In the genomic region with DNA sequence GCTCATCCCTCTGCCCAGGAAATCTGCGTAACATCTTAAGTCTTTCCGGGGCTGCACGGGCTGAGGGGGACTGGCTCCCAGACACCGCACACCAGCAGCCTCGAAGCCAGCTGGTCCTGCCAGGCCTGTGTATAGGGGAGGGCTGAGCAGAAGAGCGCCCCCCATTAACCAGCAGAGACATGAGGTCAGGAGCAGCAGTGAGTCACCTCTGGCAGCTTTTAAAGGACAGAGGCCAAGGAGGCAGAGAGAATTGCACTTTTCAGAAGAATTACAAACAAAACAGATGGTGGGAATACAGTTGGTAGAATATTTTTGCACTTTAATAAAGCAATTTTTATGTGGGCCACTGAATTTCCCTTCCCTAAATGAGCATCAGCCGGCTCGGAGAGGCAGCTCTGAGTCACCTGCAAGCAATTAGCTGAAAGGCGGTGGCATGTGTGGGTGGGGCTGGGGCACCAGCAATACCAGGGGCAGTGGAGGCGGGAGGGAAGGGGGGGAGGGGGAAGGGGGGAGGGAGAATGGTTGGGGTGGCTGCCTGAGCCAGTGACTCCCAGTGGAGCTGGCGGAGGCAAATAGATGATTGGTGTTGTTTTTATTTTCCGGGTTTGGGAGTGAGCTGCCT, we compare ENCODE assay signal across 9 cellular contexts. TPM values are rescaled to one million over a fixed set of nuclear protein-coding genes. Genes with fewer than 3 reads are reported as not detected.
DNase-seq lines count a peak whose midpoint lies in the region; ATAC-seq, FAIRE-seq and TF ChIP-seq lines count a peak whose summit lies in the region.
"Had no signal": no experiment of that assay in that cellular context is flagged by ENCODE, and none has a peak within 500 bp of the region (broad histone marks: within the 10 kb centered on the region; RNA-seq: fewer than 3 reads in every experiment).

No MANE protein-coding gene starts in this region.

- H3K27me3 Mint-ChIP-seq in stimulated activated naive B cell treated with anti-CD40 and anti-IgM and Interleukin-4, amounts not matched to agents 10 μg/mL and 1 μg/mL and 100 μg/mL, for 72 hours, result peaks cover 3 to 17% of the 10 kb centered on the region in 2 donors

- TF ChIP-seq POLR2A in A549 (IDR thresholded peaks at IDR 0.05; ENCODE audit: low read length) (no peak), erythroblast (IDR thresholded peaks at IDR 0.05; ENCODE audit: low read length) (no peak)

- TF ChIP-seq EP300 in A549 (IDR thresholded peaks at IDR 0.05), result peak in 1 of 2 experiments; percentile 27; a peak in 1 of 5 replicates

- WGBS in A549 (ENCODE audit: missing lambda C conversion rate), result 22% methylated on average over 10 of the region's 12 CpGs

- peak; percentile 47 for TF ChIP-seq CTCF in A549 (IDR thresholded peaks at IDR 0.05)

- CTCF ChIA-PET in A549 (lab: Yijun Ruan, JAX), result interaction anchor here (0.6 to 11.8 kb wide), 15 partner anchors 9 to 157 kb away, joined by 3 to 134 read pairs (median 5); no protein-coding TSS in a partner anchor

- no peaks in the 10 kb centered on the region for H3K4me1 Mint-ChIP-seq in stimulated activated naive B cell treated with anti-CD40 and anti-IgM and Interleukin-4, amounts not matched to agents 10 μg/mL and 1 μg/mL and 100 μg/mL, for 72 hours

- peak overlapping the region; percentile 95 to 97 for H3K27ac ChIP-seq in A549
- H3K27ac ChIP-seq: gastrocnemius medialis had no signal

- H3K4me1 ChIP-seq in A549, result peaks cover 43% of the 10 kb centered on the region

- POLR2A ChIA-PET in A549 (lab: Yijun Ruan, JAX), result interaction anchor here (0.5 to 1.6 kb wide), 12 partner anchors 15 to 1845 kb away, joined by 3 to 11 read pairs (median 4); a partner anchor contains a TSS

- TF ChIP-seq RAD21 in A549 (conservative IDR thresholded peaks at IDR 0.05 in 1 of 2, IDR thresholded peaks at IDR 0.05 in 1 of 2), result no peak

- peak; percentile 66 to 70 for ATAC-seq in A549
- no peak for ATAC-seq in GM21515 (IDR thresholded peaks at IDR 0.05; ENCODE audit: unreplicated experiment)
- no peak for ATAC-seq in stimulated activated naive B cell treated with anti-CD40 and anti-IgM and Interleukin-4, amounts not matched to agents 10 μg/mL and 1 μg/mL and 100 μg/mL, for 72 hours (replicated peaks)
- no peak for ATAC-seq in GM18519 (IDR thresholded peaks at IDR 0.05; ENCODE audit: low FRiP score, unreplicated experiment)
- ATAC-seq: gastrocnemius medialis had no signal

- H3K9me3 ChIP-seq in A549, result no peaks in the 10 kb centered on the region
- H3K9me3 ChIP-seq: gastrocnemius medialis had no signal

- no peak overlapping the region for H3K4me3 Mint-ChIP-seq in stimulated activated naive B cell treated with anti-CD40 and anti-IgM and Interleukin-4, amounts not matched to agents 10 μg/mL and 1 μg/mL and 100 μg/mL, for 72 hours

- H3K4me2 ChIP-seq in A549, result peak overlapping the region; percentile 93

- peak; percentile 74 to 86 for DNase-seq in A549 (ENCODE audit: low read depth in 1 of 2, low spot score in 1 of 2)
- peak; percentile 81 for DNase-seq in HPDE6-E6E7 (ENCODE audit: extremely low spot score)
- DNase-seq in RPMI7951 (ENCODE audit: low read depth), result peak; percentile 90
- peak; percentile 93 for DNase-seq in glomerular visceral epithelial cell (ENCODE audit: extremely low spot score)
- no peak for DNase-seq in erythroblast (lab: John Stamatoyannopoulos, UW)
- DNase-seq in stimulated activated naive B cell treated with anti-CD40 and anti-IgM and Interleukin-4, amounts not matched to agents 10 μg/mL and 1 μg/mL and 100 μg/mL, for 72 hours, result no peak
- DNase-seq: gastrocnemius medialis had no signal

- no peaks in the 10 kb centered on the region for H3K9me3 Mint-ChIP-seq in stimulated activated naive B cell treated with anti-CD40 and anti-IgM and Interleukin-4, amounts not matched to agents 10 μg/mL and 1 μg/mL and 100 μg/mL, for 72 hours

- peak overlapping the region; percentile 25; the same call in 2 of the 3 replicates for H3K4me3 ChIP-seq in A549
- H3K4me3 ChIP-seq: gastrocnemius medialis had no signal

- no peaks in the 10 kb centered on the region for H3K36me3 Mint-ChIP-seq in stimulated activated naive B cell treated with anti-CD40 and anti-IgM and Interleukin-4, amounts not matched to agents 10 μg/mL and 1 μg/mL and 100 μg/mL, for 72 hours

- no peak overlapping the region for H3K27ac Mint-ChIP-seq in stimulated activated naive B cell treated with anti-CD40 and anti-IgM and Interleukin-4, amounts not matched to agents 10 μg/mL and 1 μg/mL and 100 μg/mL, for 72 hours

- FAIRE-seq in A549 (lab: Jason Lieb, UNC), result no peak

TF ChIP-seq in A549, 52 proteins besides CTCF, POLR2A, EP300 and RAD21:
- TF ChIP-seq, protein P1, sequence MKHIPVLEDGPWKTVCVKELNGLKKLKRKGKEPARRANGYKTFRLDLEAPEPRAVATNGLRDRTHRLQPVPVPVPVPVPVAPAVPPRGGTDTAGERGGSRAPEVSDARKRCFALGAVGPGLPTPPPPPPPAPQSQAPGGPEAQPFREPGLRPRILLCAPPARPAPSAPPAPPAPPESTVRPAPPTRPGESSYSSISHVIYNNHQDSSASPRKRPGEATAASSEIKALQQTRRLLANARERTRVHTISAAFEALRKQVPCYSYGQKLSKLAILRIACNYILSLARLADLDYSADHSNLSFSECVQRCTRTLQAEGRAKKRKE (CRISPR knock-in tag; IDR thresholded peaks at IDR 0.05; ENCODE audit: low read depth), result peak; percentile 36; the same call in 1 of the 2 replicates
- TF ChIP-seq JUN (IDR thresholded peaks at IDR 0.05), result peak in 1 of 2 experiments; percentile 38; a peak in 2 of 5 replicates
- TF ChIP-seq NPAS2 (CRISPR knock-in tag; IDR thresholded peaks at IDR 0.05; ENCODE audit: borderline replicate concordance), result no peak
- TF ChIP-seq FOSL2 (IDR thresholded peaks at IDR 0.05), result peak; percentile 46
- TF ChIP-seq FOSL2 (CRISPR knock-in tag; IDR thresholded peaks at IDR 0.05), result peak; percentile 85
- TF ChIP-seq RARB (CRISPR knock-in tag; IDR thresholded peaks at IDR 0.05), result no peak
- no peak for TF ChIP-seq CBX2 (IDR thresholded peaks at IDR 0.05; ENCODE audit: borderline replicate concordance, low read depth)
- no peak for TF ChIP-seq EHF (CRISPR knock-in tag; IDR thresholded peaks at IDR 0.05)
- TF ChIP-seq, protein P2, sequence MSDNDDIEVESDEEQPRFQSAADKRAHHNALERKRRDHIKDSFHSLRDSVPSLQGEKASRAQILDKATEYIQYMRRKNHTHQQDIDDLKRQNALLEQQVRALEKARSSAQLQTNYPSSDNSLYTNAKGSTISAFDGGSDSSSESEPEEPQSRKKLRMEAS (IDR thresholded peaks at IDR 0.05), result peak; percentile 76
- TF ChIP-seq JUNB (IDR thresholded peaks at IDR 0.05), result peak; percentile 51; the same call in 1 of the 2 replicates
- TF ChIP-seq RFX5 (IDR thresholded peaks at IDR 0.05), result no peak
- no peak for TF ChIP-seq KDM1A (IDR thresholded peaks at IDR 0.05; ENCODE audit: low read depth)
- TF ChIP-seq, protein P3, sequence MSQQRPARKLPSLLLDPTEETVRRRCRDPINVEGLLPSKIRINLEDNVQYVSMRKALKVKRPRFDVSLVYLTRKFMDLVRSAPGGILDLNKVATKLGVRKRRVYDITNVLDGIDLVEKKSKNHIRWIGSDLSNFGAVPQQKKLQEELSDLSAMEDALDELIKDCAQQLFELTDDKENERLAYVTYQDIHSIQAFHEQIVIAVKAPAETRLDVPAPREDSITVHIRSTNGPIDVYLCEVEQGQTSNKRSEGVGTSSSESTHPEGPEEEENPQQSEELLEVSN (IDR thresholded peaks at IDR 0.05; ENCODE audit: borderline replicate concordance, low read depth), result peak; percentile 58
- no peak for TF ChIP-seq BHLHE40 (IDR thresholded peaks at IDR 0.05; ENCODE audit: low read depth, low read length)
- TF ChIP-seq ZNF302 (CRISPR knock-in tag; IDR thresholded peaks at IDR 0.05), result no peak
- no peak for TF ChIP-seq HOXB5 (CRISPR knock-in tag; IDR thresholded peaks at IDR 0.05)
- no peak for TF ChIP-seq ZC3H11A (IDR thresholded peaks at IDR 0.05)

RNA-seq across cellular contexts. Expression of a gene that starts 39.1 kb away (rescaled TPM):
- 0.62 and 1.1 TPM in 2 replicates for polyA plus RNA-seq in A549 (2011; rRNA removed)
- 0.36 and 0.40 TPM in 2 replicates for polyA plus RNA-seq in A549 (2012; cell fraction: cytosol; rRNA removed)
- polyA plus RNA-seq in A549 (2012; cell fraction: nucleus; rRNA removed), result 0.55 and 1.3 TPM in 2 replicates
- polyA plus RNA-seq in A549 (2017; fragmentation: RNase III; extraction: RNeasy Plus Mini Kit Qiagen cat#74134 plus additional on column Dnase treatment), result 0.98 to 1.5 TPM (median 1.4 TPM) in 3 replicates
- polyA minus RNA-seq in A549 (2011; rRNA and poly(A)+ RNA removed), result 0.92 and 1.2 TPM in 2 replicates
- total RNA-seq in RPMI7951 (2014; rRNA removed; shearing (Covaris generic)), result 2.9 and 3.1 TPM in 2 replicates

Comparison
In these comparisons a context has a peak if more than half of its experiments do, and no peak if none do; other contexts are left out.
1. ATAC-seq: peak in A549 (2 of 2); none in GM21515 (single experiment), stimulated activated naive B cell treated with anti-CD40 and anti-IgM and Interleukin-4, amounts not matched to agents 10 μg/mL and 1 μg/mL and 100 μg/mL, for 72 hours (0 of 2) and GM18519 (single experiment).
2. DNase-seq: peak in A549 (2 of 2), HPDE6-E6E7 (single experiment), RPMI7951 (single experiment) and glomerular visceral epithelial cell (single experiment); none in erythroblast (0 of 2) and stimulated activated naive B cell treated with anti-CD40 and anti-IgM and Interleukin-4, amounts not matched to agents 10 μg/mL and 1 μg/mL and 100 μg/mL, for 72 hours (single experiment).